8 cellular contexts compared by ENCODE assay signal in the genomic region with DNA sequence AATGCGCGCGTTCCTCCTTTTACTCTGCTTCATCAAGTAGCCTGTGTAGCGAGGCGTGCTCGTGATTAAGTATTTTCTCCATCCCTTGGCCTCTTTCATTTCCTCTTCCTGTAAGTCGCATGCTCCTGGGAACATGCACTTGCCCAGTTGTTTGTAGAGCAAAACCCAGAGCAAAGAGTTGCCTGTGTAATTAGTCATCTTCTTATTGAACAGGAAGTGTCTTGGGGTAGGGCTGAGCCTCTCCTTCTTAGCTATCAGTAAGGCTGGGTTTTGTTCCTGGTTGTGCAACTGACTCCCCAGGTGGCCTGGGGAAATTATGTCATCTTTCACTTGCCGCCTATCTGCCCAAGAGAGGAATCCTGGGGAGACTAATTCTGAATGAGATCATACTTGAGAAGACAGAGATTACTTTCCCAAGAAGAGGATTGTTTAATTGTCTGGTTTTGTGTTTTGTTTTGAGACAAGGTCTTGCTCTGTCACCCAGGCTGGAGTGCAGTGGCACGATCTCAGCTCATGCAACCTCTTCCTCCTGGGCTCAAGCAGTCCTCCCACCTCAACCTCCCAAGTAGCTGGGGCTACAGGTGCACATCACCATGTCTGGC. TPM values are rescaled to one million over a fixed set of nuclear protein-coding genes. Genes with fewer than 3 reads are reported as not detected.
DNase-seq lines count a peak whose midpoint lies in the region; ATAC-seq and TF ChIP-seq lines count a peak whose summit lies in the region.

No MANE protein-coding gene starts in this region.

- no peak for TF ChIP-seq POLR2A in breast epithelium (IDR thresholded peaks at IDR 0.05)

- TF ChIP-seq CTCF in C4-2B (conservative IDR thresholded peaks at IDR 0.05), result no peak
- no peak for TF ChIP-seq CTCF in PC-3 (conservative IDR thresholded peaks at IDR 0.05; ENCODE audit: low read depth, low read length)
- no peak for TF ChIP-seq CTCF in breast epithelium (IDR thresholded peaks at IDR 0.05)
- TF ChIP-seq CTCF in mucosa of descending colon (IDR thresholded peaks at IDR 0.05), result no peak

- H3K36me3 ChIP-seq in PC-3 (ENCODE audit: low read depth, low read length), result no peaks in the 10 kb centered on the region
- no peaks in the 10 kb centered on the region for H3K36me3 ChIP-seq in breast epithelium
- H3K36me3 ChIP-seq in mucosa of descending colon (ENCODE audit: low read depth), result no peaks in the 10 kb centered on the region

- no peaks in the 10 kb centered on the region for H3K27me3 ChIP-seq in PC-3 (ENCODE audit: low read length)
- H3K27me3 ChIP-seq in breast epithelium, result no peaks in the 10 kb centered on the region

- intact Hi-C loops in PC-3 (cut with micrococcal nuclease), result no loop called here
- intact Hi-C loops in breast epithelium (cut with DNase I; ENCODE audit: low total_unique reads), result no loop called here
- intact Hi-C loops in mucosa of descending colon (cut with DNase I, micrococcal nuclease), result no loop called here

- H3K27ac ChIP-seq in C4-2B, result peak overlapping the region; percentile 63
- H3K27ac ChIP-seq in PC-3 (ENCODE audit: low read length), result peak overlapping the region; percentile 86
- peak overlapping the region; percentile 82 to 83 for H3K27ac ChIP-seq in breast epithelium

- ATAC-seq in GM18907 (IDR thresholded peaks at IDR 0.05; ENCODE audit: unreplicated experiment) (peak; percentile 99), HG03060 (IDR thresholded peaks at IDR 0.05; ENCODE audit: low read depth, unreplicated experiment) (peak; percentile 95), PC-3 (peak; percentile 99), mucosa of descending colon (peak; percentile 97)

- CTCF ChIA-PET in PC-3 (lab: Charles Lee), result no interaction called here

- H2AFZ ChIP-seq in PC-3 (ENCODE audit: low read length), result peak overlapping the region; percentile 73

- H3K4me1 ChIP-seq in PC-3 (ENCODE audit: insufficient read depth, low read length), result peaks cover 15% of the 10 kb centered on the region
- peaks cover 0 to 3% of the 10 kb centered on the region in 2 donors for H3K4me1 ChIP-seq in breast epithelium
- peaks cover 16% of the 10 kb centered on the region for H3K4me1 ChIP-seq in mucosa of descending colon (ENCODE audit: low read depth)

- no peaks in the 10 kb centered on the region for H3F3A ChIP-seq in PC-3 (ENCODE audit: low read length, unreplicated experiment)

- H3K9ac ChIP-seq in PC-3 (ENCODE audit: low read length), result peak overlapping the region; percentile 50

- POLR2A ChIA-PET in PC-3 (lab: Charles Lee; ENCODE audit: unreplicated experiment), result no interaction called here

- H3K79me2 ChIP-seq in PC-3 (ENCODE audit: low read length), result no peaks in the 10 kb centered on the region

- H3K4me2 ChIP-seq in PC-3 (ENCODE audit: low read length), result peak overlapping the region; percentile 60

- no peaks in the 10 kb centered on the region for H3K9me2 ChIP-seq in PC-3 (replicated peaks; ENCODE audit: low read length)

- H3K9me3 ChIP-seq in PC-3 (ENCODE audit: low read length), result no peaks in the 10 kb centered on the region
- no peaks in the 10 kb centered on the region for H3K9me3 ChIP-seq in breast epithelium
- H3K9me3 ChIP-seq in mucosa of descending colon, result no peaks in the 10 kb centered on the region

- no peaks in the 10 kb centered on the region for H4K20me1 ChIP-seq in PC-3 (ENCODE audit: low read length)

- H3K4me3 ChIP-seq in PC-3 (ENCODE audit: low read length), result no peak overlapping the region; the same call in 1 of the 2 replicates
- H3K4me3 ChIP-seq in breast epithelium, result no peak overlapping the region
- H3K4me3 ChIP-seq in mucosa of descending colon, result no peak overlapping the region

- no TSS peak for BruUV-seq in PC-3 (replicated peaks; lab: Mats Ljungman, UMichigan)

- DNase-seq in PC-3, result peak; percentile 96
- peak in 1 of 2 donors; percentile 71 for DNase-seq in breast epithelium (ENCODE audit: low spot score in 2 of 2)
- peak in 2 of 3 donors; percentile 51 to 77 for DNase-seq in mucosa of descending colon
- DNase-seq in NCI-H2227 treated with DMSO at 0.1 percent for 48 hours (lab: John Stamatoyannopoulos, UW), result no peak
- DNase-seq in NCI-H1105 treated with DMSO at 0.1 percent for 48 hours (lab: John Stamatoyannopoulos, UW), result no peak

RNA-seq across cellular contexts. Expression of gene LIPH, which starts 14.9 kb away (rescaled TPM):
- total RNA-seq in PC-3 (2014; rRNA removed) (0.35 and 1.0 TPM in 2 replicates), breast epithelium (10 to 100 TPM in 1 of 3 donors, 1 to 10 TPM in 1, not detected in 1; 5.6 to 10.4 TPM), mucosa of descending colon (100 to 1,000 TPM in 2 of 3 donors, 10 to 100 TPM in 1; 46.3 to 165 (median 122) TPM)

RNA-seq across cellular contexts. Expression of gene TMEM41A, which starts 38.6 kb away (rescaled TPM):
- 25.3 and 28.5 TPM in 2 replicates for total RNA-seq in PC-3 (2014; rRNA removed)
- total RNA-seq in breast epithelium, result 10 to 100 TPM; 11.5 to 22.2 (median 15.1) TPM
- total RNA-seq in mucosa of descending colon, result 10 to 100 TPM; 13.1 to 14.4 (median 14.4) TPM

RNA-seq across cellular contexts. Expression of gene SENP2, which starts 48.6 kb away (rescaled TPM):
- total RNA-seq in PC-3 (2014; rRNA removed), result 44.3 and 46.4 TPM in 2 replicates
- 10 to 100 TPM; 32.0 to 45.2 (median 34.4) TPM for total RNA-seq in breast epithelium
- 10 to 100 TPM; 27.1 to 40.5 (median 28.4) TPM for total RNA-seq in mucosa of descending colon

Comparison
In these comparisons a context has a peak if more than half of its experiments do, and no peak if none do; other contexts are left out.
1. DNase-seq: peak in PC-3 (single experiment) and mucosa of descending colon (2 of 3); none in NCI-H2227 treated with DMSO at 0.1 percent for 48 hours (single experiment) and NCI-H1105 treated with DMSO at 0.1 percent for 48 hours (single experiment).
2. RNA of gene LIPH, which starts 14.9 kb away (total RNA-seq): 46.3 to 165 TPM in mucosa of descending colon; 5.6 to 10.4 TPM in breast epithelium and 0.35 to 1.0 TPM in PC-3; every median in the first group is over 4 times any median in the second.
3. Peak in every context shown above with its lines, with median percentiles within 50 percentile points of each other: H3K27ac ChIP-seq and ATAC-seq.